8 cellular contexts compared by ENCODE assay signal in the genomic region with DNA sequence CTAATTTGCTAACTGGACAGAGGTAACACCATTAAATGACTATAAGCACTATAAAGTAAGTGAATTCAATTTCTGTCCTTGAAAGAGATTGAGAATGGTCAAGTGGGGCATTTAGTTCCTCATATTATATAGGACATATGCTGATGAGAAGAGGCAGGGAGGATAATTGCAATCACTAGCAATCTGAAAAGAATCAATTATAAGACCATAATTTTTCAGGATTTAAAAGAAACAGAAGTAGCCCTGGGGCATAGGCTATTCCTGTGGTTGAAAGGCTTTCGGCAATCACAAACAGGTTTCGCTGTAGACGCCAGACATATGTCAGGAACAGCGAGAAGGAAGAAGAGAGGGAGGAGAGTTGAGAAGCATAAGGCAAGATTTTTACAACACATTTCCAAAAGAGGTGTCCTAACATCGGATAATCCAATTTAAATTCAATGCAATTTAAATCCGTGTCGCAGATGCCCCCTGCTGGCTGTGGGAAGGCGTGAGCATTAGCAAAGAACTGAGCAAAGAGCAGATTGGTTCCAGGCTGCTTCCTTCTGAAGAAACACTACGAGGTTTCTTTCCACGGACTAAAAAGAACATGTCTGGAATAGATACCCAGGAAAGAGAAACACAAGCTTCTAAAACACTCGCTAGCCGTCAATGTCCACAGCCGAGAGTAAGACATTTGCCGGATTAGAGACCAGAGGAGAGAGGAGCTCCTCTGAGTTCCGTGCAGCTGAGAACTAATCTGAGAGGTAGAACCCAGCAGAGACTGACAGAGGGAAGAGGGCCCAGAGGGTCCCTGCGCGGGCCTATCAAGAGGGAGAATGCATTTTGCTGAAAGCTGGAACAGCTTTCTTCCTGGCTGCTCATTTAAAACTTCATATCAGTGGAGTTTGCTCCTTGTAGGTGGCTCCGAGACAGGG. TPM values are rescaled to one million over a fixed set of nuclear protein-coding genes. Genes with fewer than 3 reads are reported as not detected.
DNase-seq lines count a peak whose midpoint lies in the region; ATAC-seq and TF ChIP-seq lines count a peak whose summit lies in the region.

No MANE protein-coding gene starts in this region.

- no peaks in the 10 kb centered on the region for H3K27me3 ChIP-seq in thyroid gland

- H3K4me3 ChIP-seq in HEK293 (ENCODE audit: low read depth, low read length) (no peak overlapping the region), epithelial cell of proximal tubule (ENCODE audit: low read depth, low read length) (no peak overlapping the region), thyroid gland (replicated peaks in 1 of 3) (no peak overlapping the region)

- peaks cover 7% of the 10 kb centered on the region; the same call in 1 of the 2 replicates for H3K4me1 ChIP-seq in HEK293 (ENCODE audit: control insufficient read depth, insufficient read depth, low read length)
- H3K4me1 ChIP-seq in thyroid gland = peaks cover 0 to 3% of the 10 kb centered on the region in 2 donors

- no peak for ATAC-seq in HG02852 (IDR thresholded peaks at IDR 0.05; ENCODE audit: unreplicated experiment)

- peak; percentile 76 for DNase-seq in COLO668 (lab: John Stamatoyannopoulos, UW; ENCODE audit: unreplicated experiment)
- DNase-seq in NCI-H345 treated with DMSO at 0.1 percent for 48 hours (lab: John Stamatoyannopoulos, UW; ENCODE audit: unreplicated experiment) = peak; percentile 38
- peak; percentile 47 for DNase-seq in activated CD4-positive, alpha-beta T cell treated with anti-CD3 and anti-CD28 coated beads, Interleukin-2, amount 10 ng/mL, durations not matched to agents 7 days and 5 days
- DNase-seq in epithelial cell of proximal tubule (ENCODE audit: low read depth) = no peak
- peak; percentile 58 for DNase-seq in mucosa of gallbladder (ENCODE audit: low spot score)
- DNase-seq in thyroid gland = peak; percentile 50 to 63

- intact Hi-C loops in thyroid gland (cut with DNase I) = loop anchor here (5.0 to 10.0 kb wide), 2 partner anchors 138 to 320 kb away; no protein-coding TSS in a partner anchor

- no peaks in the 10 kb centered on the region for H3K36me3 ChIP-seq in HEK293 (ENCODE audit: control insufficient read depth in 2 of 2, insufficient read depth in 1 of 2, low read length in 2 of 2)
- H3K36me3 ChIP-seq in thyroid gland = no peaks in the 10 kb centered on the region

- TF ChIP-seq CTCF in HEK293 (tag by site-specific recombination; IDR thresholded peaks at IDR 0.05) = peak; percentile 62
- peak; percentile 91 for TF ChIP-seq CTCF in epithelial cell of proximal tubule (conservative IDR thresholded peaks at IDR 0.05; ENCODE audit: low read depth, low read length)
- peak; percentile 32 to 85 (median 72) for TF ChIP-seq CTCF in thyroid gland (IDR thresholded peaks at IDR 0.05)

- H3K27me3 Mint-ChIP-seq in activated CD4-positive, alpha-beta T cell treated with anti-CD3 and anti-CD28 coated beads, Interleukin-2, amount 10 ng/mL, durations not matched to agents 7 days and 5 days = no peaks in the 10 kb centered on the region

- POLR2A ChIA-PET in HEK293 (lab: Yijun Ruan, JAX) = no interaction called here
- POLR2A ChIA-PET in activated CD4-positive, alpha-beta T cell treated with anti-CD3 and anti-CD28 coated beads, Interleukin-2, amount 10 ng/mL, durations not matched to agents 7 days and 5 days (lab: Charles Lee) = no interaction called here

- TF ChIP-seq POLR2A in thyroid gland (IDR thresholded peaks at IDR 0.05) = no peak

- no peaks in the 10 kb centered on the region for H3K9me3 ChIP-seq in HEK293 (ENCODE audit: control insufficient read depth, insufficient read depth, low read depth, low read length)
- no peaks in the 10 kb centered on the region for H3K9me3 ChIP-seq in thyroid gland

- CTCF ChIA-PET in HEK293 (lab: Yijun Ruan, JAX) = interaction anchor here (0.6 to 6.2 kb wide), 32 partner anchors 10 to 338 kb away, joined by 3 to 61 read pairs (median 4); partner anchors contain the start of genes RGS4 and RGS5
- CTCF ChIA-PET in activated CD4-positive, alpha-beta T cell treated with anti-CD3 and anti-CD28 coated beads, Interleukin-2, amount 10 ng/mL, durations not matched to agents 7 days and 5 days (lab: Charles Lee) = no interaction called here

- H3K36me3 Mint-ChIP-seq in activated CD4-positive, alpha-beta T cell treated with anti-CD3 and anti-CD28 coated beads, Interleukin-2, amount 10 ng/mL, durations not matched to agents 7 days and 5 days (ENCODE audit: low read depth) = no peaks in the 10 kb centered on the region

- H3K27ac Mint-ChIP-seq in activated CD4-positive, alpha-beta T cell treated with anti-CD3 and anti-CD28 coated beads, Interleukin-2, amount 10 ng/mL, durations not matched to agents 7 days and 5 days = no peak overlapping the region

- no peaks in the 10 kb centered on the region for H3K9me3 Mint-ChIP-seq in activated CD4-positive, alpha-beta T cell treated with anti-CD3 and anti-CD28 coated beads, Interleukin-2, amount 10 ng/mL, durations not matched to agents 7 days and 5 days

- 32 to 35% methylated on average over 18 of the region's 18 CpGs for WGBS in thyroid gland, 2 donors

- H3K27ac ChIP-seq in HEK293 (ENCODE audit: extremely low read depth, low read depth, low read length) (no peak overlapping the region), thyroid gland (no peak overlapping the region)

- H3K4me1 Mint-ChIP-seq in activated CD4-positive, alpha-beta T cell treated with anti-CD3 and anti-CD28 coated beads, Interleukin-2, amount 10 ng/mL, durations not matched to agents 7 days and 5 days = no peaks in the 10 kb centered on the region

- no peak overlapping the region for H3K4me3 Mint-ChIP-seq in activated CD4-positive, alpha-beta T cell treated with anti-CD3 and anti-CD28 coated beads, Interleukin-2, amount 10 ng/mL, durations not matched to agents 7 days and 5 days

TF ChIP-seq in HEK293, 187 proteins besides CTCF, POLR2A, EP300 and RAD21:
- TF ChIP-seq EGR2 (tag by site-specific recombination; IDR thresholded peaks at IDR 0.05; ENCODE audit: low read depth) (no peak), ZNF664 (tag by site-specific recombination; IDR thresholded peaks at IDR 0.05) (0 out of 2 replicates have a peak, but pooled peaks have one; percentile 11), ZNF2 (tag by site-specific recombination; IDR thresholded peaks at IDR 0.05) (peak; percentile 71; the same call in 1 of the 2 replicates), ZNF654 (tag by site-specific recombination; IDR thresholded peaks at IDR 0.05; ENCODE audit: low read depth) (peak; percentile 81), ZSCAN23 (tag by site-specific recombination; IDR thresholded peaks at IDR 0.05) (no peak)

RNA-seq across cellular contexts. Expression of gene RGS5, which starts 27.9 kb away (rescaled TPM):
- 1 to 10 TPM; 2.2 to 2.5 TPM for total RNA-seq in activated CD4-positive, alpha-beta T cell treated with anti-CD3 and anti-CD28 coated beads, Interleukin-2, amount 10 ng/mL, durations not matched to agents 7 days and 5 days
- total RNA-seq in epithelial cell of proximal tubule (0.36 and 1.4 TPM in 2 replicates), mucosa of gallbladder (167 TPM), thyroid gland (100 to 1,000 TPM in 2 of 4 donors, 10 to 100 TPM in 2; 72.3 to 532 (median 103) TPM)

Comparison
In these comparisons a context has a peak if more than half of its experiments do, and no peak if none do; other contexts are left out.
1. RNA of gene RGS5, which starts 27.9 kb away (total RNA-seq): 167 TPM in mucosa of gallbladder (single experiment) and 72.3 to 532 TPM in thyroid gland; 2.2 to 2.5 TPM in activated CD4-positive, alpha-beta T cell treated with anti-CD3 and anti-CD28 coated beads, Interleukin-2, amount 10 ng/mL, durations not matched to agents 7 days and 5 days and 0.36 to 1.4 TPM in epithelial cell of proximal tubule; every median in the first group is over 10 times any median in the second.
2. Peak in every context shown above with its lines, with median percentiles within 50 percentile points of each other: CTCF ChIP-seq.